Comparison of ENCODE assay signal across 8 cellular contexts in genomic region chr7:65750511-65751344, GRCh38.
DNase-seq lines count a peak whose midpoint lies in the region; ATAC-seq, FAIRE-seq and TF ChIP-seq lines count a peak whose summit lies in the region.

No MANE protein-coding gene starts in this region.

- H3K27ac Mint-ChIP-seq in endodermal cell (peak overlapping the region; percentile 97), mesothelial cell of epicardium (peak overlapping the region; percentile 94)

- H3K27me3 Mint-ChIP-seq in endodermal cell (ENCODE audit: insufficient read depth), result no peaks in the 10 kb centered on the region
- H3K27me3 Mint-ChIP-seq in mesothelial cell of epicardium (ENCODE audit: low read depth), result no peaks in the 10 kb centered on the region

- H3K36me3 Mint-ChIP-seq in endodermal cell (ENCODE audit: low read depth) (peaks cover 26% of the 10 kb centered on the region), mesothelial cell of epicardium (peaks cover 1% of the 10 kb centered on the region)

- peaks cover 32% of the 10 kb centered on the region for H3K36me3 ChIP-seq in HUES6 (ENCODE audit: control insufficient read depth, insufficient read depth, low read length)
- peaks cover 38% of the 10 kb centered on the region for H3K36me3 ChIP-seq in NT2/D1 (ENCODE audit: insufficient read depth, insufficient read length, low read length)
- H3K36me3 ChIP-seq in endodermal cell (ENCODE audit: control insufficient read depth, insufficient read depth, low read length), result peaks cover 29% of the 10 kb centered on the region

- ATAC-seq in GM21515 (IDR thresholded peaks at IDR 0.05; ENCODE audit: unreplicated experiment), result peak; percentile 99

- peak; percentile 66 for DNase-seq in D721Med (ENCODE audit: insufficient read length, low spot score)
- DNase-seq in NT2/D1 (ENCODE audit: low read depth, low spot score), result peak; percentile 92
- peak; percentile 72 for DNase-seq in activated CD8-positive, alpha-beta memory T cell treated with anti-CD3 and anti-CD28 coated beads, Interleukin-2, amount 50 U/mL, for 24 hours (ENCODE audit: extremely low read depth)
- peak; percentile 96 for DNase-seq in endodermal cell
- DNase-seq in mesothelial cell of epicardium (ENCODE audit: low spot score in 2 of 2, unreplicated experiment in 2 of 2), result peak; percentile 83 to 92
- DNase-seq in stimulated activated CD8-positive, alpha-beta memory T cell treated with anti-CD3 and anti-CD28 coated beads, Interleukin-15, amount 100 ng/mL, for 4 hours (ENCODE audit: low read depth in 2 of 2), result peak; percentile 58 to 76

- H3K27me3 ChIP-seq in HUES6 (ENCODE audit: control insufficient read depth, insufficient read depth, low read length), result no peaks in the 10 kb centered on the region
- H3K27me3 ChIP-seq in NT2/D1 (ENCODE audit: insufficient read depth, insufficient read length), result no peaks in the 10 kb centered on the region
- H3K27me3 ChIP-seq in endodermal cell (ENCODE audit: control insufficient read depth, insufficient read depth, low read length, poor library complexity, severe bottlenecking), result no peaks in the 10 kb centered on the region

- no peak for FAIRE-seq in D721Med (lab: Jason Lieb, UNC)

- H3K9me3 Mint-ChIP-seq in endodermal cell, result no peaks in the 10 kb centered on the region
- no peaks in the 10 kb centered on the region for H3K9me3 Mint-ChIP-seq in mesothelial cell of epicardium

- H3K4me1 ChIP-seq in HUES6 (ENCODE audit: control insufficient read depth, insufficient read depth, low read length) (no peaks in the 10 kb centered on the region), NT2/D1 (ENCODE audit: insufficient read depth, insufficient read length) (peaks cover 4% of the 10 kb centered on the region), endodermal cell (ENCODE audit: control insufficient read depth, insufficient read depth, low read length) (no peaks in the 10 kb centered on the region)

- H3K9ac ChIP-seq in HUES6 (ENCODE audit: low read length) (peak overlapping the region; percentile 97), NT2/D1 (ENCODE audit: insufficient read length, low read depth) (peak overlapping the region; percentile 100), endodermal cell (ENCODE audit: extremely low read depth, low read length, poor library complexity, severe bottlenecking) (peak overlapping the region; percentile 88)

- H3K9me3 ChIP-seq in HUES6 (ENCODE audit: control insufficient read depth, insufficient read depth, low read depth, low read length) (no peaks in the 10 kb centered on the region), NT2/D1 (ENCODE audit: insufficient read depth, low read length) (no peaks in the 10 kb centered on the region), endodermal cell (ENCODE audit: control insufficient read depth, low read length) (no peaks in the 10 kb centered on the region)

- peak overlapping the region; percentile 94 for H3K4me3 ChIP-seq in HUES6 (ENCODE audit: low read depth, low read length)
- peak overlapping the region; percentile 100 for H3K4me3 ChIP-seq in NT2/D1 (ENCODE audit: insufficient read length, low read depth)
- peak overlapping the region; percentile 97 for H3K4me3 ChIP-seq in endodermal cell (ENCODE audit: low read length)

- H3K4me3 Mint-ChIP-seq in endodermal cell (peak overlapping the region; percentile 97), mesothelial cell of epicardium (peak overlapping the region; percentile 85)

- H3K4me1 Mint-ChIP-seq in endodermal cell (peaks cover 3% of the 10 kb centered on the region), mesothelial cell of epicardium (peaks cover 5% of the 10 kb centered on the region)

- WGBS in endodermal cell (ENCODE audit: insufficient coverage in 1 of 2, insufficient read length in 1 of 2), 2 experiments, result 0% methylated on average over 29 to 69 of the region's 69 CpGs

- no peak for TF ChIP-seq CTCF in D721Med (IDR thresholded peaks at IDR 0.05; ENCODE audit: insufficient read depth, missing control alignments)
- TF ChIP-seq CTCF in endodermal cell (conservative IDR thresholded peaks at IDR 0.05), result no peak
- TF ChIP-seq CTCF in mesothelial cell of epicardium (IDR thresholded peaks at IDR 0.05; ENCODE audit: unreplicated experiment), result no peak

- H3K27ac ChIP-seq in HUES6 (ENCODE audit: low read depth, low read length) (peak overlapping the region; percentile 81), endodermal cell (ENCODE audit: low read depth, low read length) (peak overlapping the region; percentile 79)

Comparison
In these comparisons a context has a peak if more than half of its experiments do, and no peak if none do; other contexts are left out.
1. Peak in every context shown above with its lines: DNase-seq, ATAC-seq, H3K4me3 ChIP-seq and H3K27ac ChIP-seq.